In genomic region chr17:45060824-45061605, GRCh38 we compare ENCODE assay signal across 8 cellular contexts. TPM values are rescaled to one million over a fixed set of nuclear protein-coding genes. Genes with fewer than 3 reads are reported as not detected.
DNase-seq lines count a peak whose midpoint lies in the region; ATAC-seq and TF ChIP-seq lines count a peak whose summit lies in the region.

Gene NMT1, plus strand, starts transcription at chr17:45061317. Its CDS starts 13 bp downstream, at chr17:45061330.

- in situ Hi-C loops in GM13977 (cut with MboI; ENCODE audit: low pct_unique_long_range_greater_than_20kb, low sequenced_read_pairs, unreplicated experiment): no loop called here

- H3K27me3 ChIP-seq in upper lobe of right lung: no peaks in the 10 kb centered on the region

- H3K4me3 Mint-ChIP-seq in T-helper 1 cell treated with Interleukin-12 subunit alpha and Interleukin-12 subunit beta and Interleukin-4 antibody, amounts not matched to agents 30 μg/mL and 1 μg/mL, for 36 hours: peak within 1 kb of the TSS; percentile 99

- no peaks in the 10 kb centered on the region for H3K36me3 ChIP-seq in upper lobe of right lung

- peak within 1 kb of the TSS; percentile 99 for H3K27ac Mint-ChIP-seq in T-helper 1 cell treated with Interleukin-12 subunit alpha and Interleukin-12 subunit beta and Interleukin-4 antibody, amounts not matched to agents 30 μg/mL and 1 μg/mL, for 36 hours

- TF ChIP-seq CTCF in GM13977 (IDR thresholded peaks at IDR 0.05; ENCODE audit: extremely low read depth, insufficient read depth, missing control alignments) (no peak), upper lobe of right lung (IDR thresholded peaks at IDR 0.05) (no peak)

- peak within 1 kb of the TSS; percentile 94 for H3K4me3 ChIP-seq in upper lobe of right lung

- intact Hi-C loops in left cardiac atrium (cut with DNase I): no loop called here
- intact Hi-C loops in posterior vena cava (cut with DNase I): no loop called here
- intact Hi-C loops in upper lobe of right lung (cut with DNase I): no loop called here

- peaks cover 45% of the 10 kb centered on the region for H3K4me1 ChIP-seq in upper lobe of right lung

- peaks cover 12% of the 10 kb centered on the region for H3K36me3 Mint-ChIP-seq in T-helper 1 cell treated with Interleukin-12 subunit alpha and Interleukin-12 subunit beta and Interleukin-4 antibody, amounts not matched to agents 30 μg/mL and 1 μg/mL, for 36 hours (ENCODE audit: low read depth)

- H3K4me1 Mint-ChIP-seq in T-helper 1 cell treated with Interleukin-12 subunit alpha and Interleukin-12 subunit beta and Interleukin-4 antibody, amounts not matched to agents 30 μg/mL and 1 μg/mL, for 36 hours (ENCODE audit: low read depth): peaks cover 26% of the 10 kb centered on the region

- H3K9me3 Mint-ChIP-seq in T-helper 1 cell treated with Interleukin-12 subunit alpha and Interleukin-12 subunit beta and Interleukin-4 antibody, amounts not matched to agents 30 μg/mL and 1 μg/mL, for 36 hours: no peaks in the 10 kb centered on the region

- ATAC-seq in HG02884 (IDR thresholded peaks at IDR 0.05; ENCODE audit: unreplicated experiment): peak; percentile 91
- peak; percentile 97 to 98 for ATAC-seq in left cardiac atrium
- ATAC-seq in upper lobe of right lung: peak; percentile 97

- DNase-seq in GM13977 (ENCODE audit: low spot score) (peak; percentile 90), NCI-H1694 (lab: John Stamatoyannopoulos, UW) (peak; percentile 100), amniotic stem cell (lab: John Stamatoyannopoulos, UW) (peak; percentile 99), left cardiac atrium (peak; percentile 98), posterior vena cava (ENCODE audit: low spot score) (peak; percentile 99), upper lobe of right lung (peak; percentile 96)

- peak within 1 kb of the TSS; percentile 94 for H3K27ac ChIP-seq in upper lobe of right lung

- no peaks in the 10 kb centered on the region for H3K27me3 Mint-ChIP-seq in T-helper 1 cell treated with Interleukin-12 subunit alpha and Interleukin-12 subunit beta and Interleukin-4 antibody, amounts not matched to agents 30 μg/mL and 1 μg/mL, for 36 hours (ENCODE audit: low read depth)

- no peaks in the 10 kb centered on the region for H3K9me3 ChIP-seq in upper lobe of right lung

RNA-seq across cellular contexts. Expression of gene NMT1, which starts in this region (rescaled TPM):
- total RNA-seq in left cardiac atrium: 10 to 100 TPM; 66.6 to 92.4 TPM
- total RNA-seq in posterior vena cava: 10 to 100 TPM; 71.8 to 83.5 TPM
- 107 TPM for total RNA-seq in upper lobe of right lung

Comparison
In these comparisons a context has a peak if more than half of its experiments do, and no peak if none do; other contexts are left out.
1. Peak in every context shown above with its lines: DNase-seq, ATAC-seq, H3K4me3 ChIP-seq and H3K27ac ChIP-seq.